In the genomic region with DNA sequence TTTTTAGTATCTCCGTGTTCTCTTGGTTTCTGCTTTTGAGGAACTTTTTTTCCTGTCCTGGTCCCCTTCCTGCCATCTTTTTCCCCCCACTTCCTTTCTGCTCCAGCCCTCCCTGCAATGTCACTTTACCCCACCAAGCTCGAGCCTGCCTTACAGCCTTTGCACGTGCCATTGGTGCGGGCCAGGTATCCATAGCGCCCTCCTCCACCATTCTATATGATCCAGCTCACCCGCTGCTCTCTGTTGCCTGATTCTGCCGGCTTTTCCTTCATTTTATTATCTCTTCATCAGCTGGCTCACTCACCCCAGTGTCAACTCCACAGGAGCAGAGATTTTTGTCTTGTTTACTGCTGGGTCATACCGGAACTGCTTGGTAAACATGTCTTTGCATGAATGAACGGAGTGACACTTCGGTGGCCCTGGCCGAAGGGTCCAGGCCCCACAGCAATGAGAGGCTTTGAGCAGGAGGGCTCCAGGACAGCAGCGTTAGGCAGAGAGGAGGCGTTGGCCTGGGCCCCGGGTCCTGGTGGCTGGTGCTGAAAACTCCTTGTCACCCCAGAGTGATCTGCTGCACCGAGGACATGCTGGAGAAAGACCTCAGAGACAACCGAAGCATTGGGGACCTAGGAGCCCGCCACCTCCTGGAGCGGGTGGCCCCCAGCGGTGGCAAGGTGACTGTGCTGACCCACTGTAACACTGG, we compare ENCODE assay signal across 1 cellular context.
TF ChIP-seq lines count a peak whose summit lies in the region.

No MANE protein-coding gene starts in this region.

TF ChIP-seq in K562, 482 proteins besides CTCF, POLR2A, EP300 and RAD21 (continued from another document):
- TF ChIP-seq POLR3A (IDR thresholded peaks at IDR 0.05; ENCODE audit: borderline replicate concordance, extremely low read depth, insufficient read depth, insufficient read length) (no peak), FOXK2 (conservative IDR thresholded peaks at IDR 0.05 in 1 of 2, IDR thresholded peaks at IDR 0.05 in 1 of 2; ENCODE audit: low read depth in 2 of 2) (peak; percentile 44 to 70; a peak in 3 of 4 replicates), ZNF140 (CRISPR knock-in tag; IDR thresholded peaks at IDR 0.05) (no peak), ATF1 (CRISPR knock-in tag; IDR thresholded peaks at IDR 0.05) (no peak), ATF1 (tag; IDR thresholded peaks at IDR 0.05) (no peak), YY1 (IDR thresholded peaks at IDR 0.05; ENCODE audit: borderline replicate concordance in 1 of 3, control insufficient read depth in 1 of 3, extremely low read depth in 1 of 3, insufficient read depth in 3 of 3, insufficient read length in 1 of 3, insufficient replicate concordance in 2 of 3, low read depth in 1 of 3, low read length in 2 of 3) (peak in 1 of 3 experiments; percentile 39), GATA2 (CRISPR knock-in tag; IDR thresholded peaks at IDR 0.05) (peak; percentile 69), NFE2 (IDR thresholded peaks at IDR 0.05; ENCODE audit: low read depth) (peak; percentile 66; the same call in 1 of the 2 replicates), RFX5 (IDR thresholded peaks at IDR 0.05; ENCODE audit: low read depth, low read length) (no peak), HLTF (IDR thresholded peaks at IDR 0.05) (0 out of 2 replicates have a peak, but pooled peaks have one; percentile 47), KDM1A (IDR thresholded peaks at IDR 0.05) (peak; percentile 67), ZNF707 (CRISPR knock-in tag; conservative IDR thresholded peaks at IDR 0.05) (no peak), ZBTB17 (CRISPR knock-in tag; IDR thresholded peaks at IDR 0.05) (no peak), ZNF282 (CRISPR knock-in tag; IDR thresholded peaks at IDR 0.05) (no peak), ELF1 (tag; IDR thresholded peaks at IDR 0.05) (peak; percentile 39; the same call in 1 of the 2 replicates), HOXB6 (CRISPR knock-in tag; IDR thresholded peaks at IDR 0.05; ENCODE audit: borderline replicate concordance) (no peak), BRCA1 (IDR thresholded peaks at IDR 0.05) (no peak), BRCA1 (CRISPR knock-in tag; IDR thresholded peaks at IDR 0.05) (no peak), BCOR (IDR thresholded peaks at IDR 0.05) (peak; percentile 6; the same call in 1 of the 2 replicates), FOXJ3 (CRISPR knock-in tag; IDR thresholded peaks at IDR 0.05) (no peak), SMC3 (conservative IDR thresholded peaks at IDR 0.05; ENCODE audit: insufficient read depth, low read depth, low read length) (no peak), MAFG (tag; conservative IDR thresholded peaks at IDR 0.05) (0 out of 2 replicates have a peak, but pooled peaks have one; percentile 7), HDAC1 (IDR thresholded peaks at IDR 0.05) (peak in 1 of 2 experiments; percentile 32; a peak in 1 of 4 replicates), FOXA3 (CRISPR knock-in tag; conservative IDR thresholded peaks at IDR 0.05 in 1 of 2, IDR thresholded peaks at IDR 0.05 in 1 of 2) (peak in 1 of 2 experiments; percentile 47; a peak in 1 of 4 replicates), RAD51 (IDR thresholded peaks at IDR 0.05; ENCODE audit: borderline replicate concordance, low read depth) (no peak), BACH1 (tag; IDR thresholded peaks at IDR 0.05) (no peak), POLR3G (IDR thresholded peaks at IDR 0.05; ENCODE audit: extremely low read depth, insufficient read length, insufficient replicate concordance) (no peak), ZKSCAN1 (IDR thresholded peaks at IDR 0.05; ENCODE audit: low read depth, low read length) (no peak), HCFC1 (IDR thresholded peaks at IDR 0.05; ENCODE audit: low read depth, low read length) (no peak), MTA2 (IDR thresholded peaks at IDR 0.05; ENCODE audit: low read depth) (no peak), U2AF1 (optimal IDR thresholded peaks at IDR 0.05; ENCODE audit: low read depth, low read length) (no peak), ZNF695 (CRISPR knock-in tag; IDR thresholded peaks at IDR 0.05) (no peak), ZNF76 (CRISPR knock-in tag; IDR thresholded peaks at IDR 0.05; ENCODE audit: borderline replicate concordance) (no peak), ZBED1 (IDR thresholded peaks at IDR 0.05) (no peak), ZNF165 (CRISPR knock-in tag; IDR thresholded peaks at IDR 0.05; ENCODE audit: borderline replicate concordance) (no peak), PHF21A (IDR thresholded peaks at IDR 0.05; ENCODE audit: borderline replicate concordance, low read depth) (0 out of 2 replicates have a peak, but pooled peaks have one; percentile 16), NRF1 (conservative IDR thresholded peaks at IDR 0.05 in 1 of 2, IDR thresholded peaks at IDR 0.05 in 1 of 2) (no peak), ZNF436 (CRISPR knock-in tag; IDR thresholded peaks at IDR 0.05) (no peak), ZNF668 (CRISPR knock-in tag; IDR thresholded peaks at IDR 0.05) (no peak), XRCC4 (IDR thresholded peaks at IDR 0.05; ENCODE audit: extremely low read depth, insufficient read depth, insufficient read length) (no peak)
- TF ChIP-seq, protein P1, sequence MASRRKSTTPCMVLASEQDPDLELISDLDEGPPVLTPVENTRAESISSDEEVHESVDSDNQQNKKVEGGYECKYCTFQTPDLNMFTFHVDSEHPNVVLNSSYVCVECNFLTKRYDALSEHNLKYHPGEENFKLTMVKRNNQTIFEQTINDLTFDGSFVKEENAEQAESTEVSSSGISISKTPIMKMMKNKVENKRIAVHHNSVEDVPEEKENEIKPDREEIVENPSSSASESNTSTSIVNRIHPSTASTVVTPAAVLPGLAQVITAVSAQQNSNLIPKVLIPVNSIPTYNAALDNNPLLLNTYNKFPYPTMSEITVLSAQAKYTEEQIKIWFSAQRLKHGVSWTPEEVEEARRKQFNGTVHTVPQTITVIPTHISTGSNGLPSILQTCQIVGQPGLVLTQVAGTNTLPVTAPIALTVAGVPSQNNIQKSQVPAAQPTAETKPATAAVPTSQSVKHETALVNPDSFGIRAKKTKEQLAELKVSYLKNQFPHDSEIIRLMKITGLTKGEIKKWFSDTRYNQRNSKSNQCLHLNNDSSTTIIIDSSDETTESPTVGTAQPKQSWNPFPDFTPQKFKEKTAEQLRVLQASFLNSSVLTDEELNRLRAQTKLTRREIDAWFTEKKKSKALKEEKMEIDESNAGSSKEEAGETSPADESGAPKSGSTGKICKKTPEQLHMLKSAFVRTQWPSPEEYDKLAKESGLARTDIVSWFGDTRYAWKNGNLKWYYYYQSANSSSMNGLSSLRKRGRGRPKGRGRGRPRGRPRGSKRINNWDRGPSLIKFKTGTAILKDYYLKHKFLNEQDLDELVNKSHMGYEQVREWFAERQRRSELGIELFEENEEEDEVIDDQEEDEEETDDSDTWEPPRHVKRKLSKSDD (conservative IDR thresholded peaks at IDR 0.05; ENCODE audit: low read length): no peak
- TF ChIP-seq, protein P2, sequence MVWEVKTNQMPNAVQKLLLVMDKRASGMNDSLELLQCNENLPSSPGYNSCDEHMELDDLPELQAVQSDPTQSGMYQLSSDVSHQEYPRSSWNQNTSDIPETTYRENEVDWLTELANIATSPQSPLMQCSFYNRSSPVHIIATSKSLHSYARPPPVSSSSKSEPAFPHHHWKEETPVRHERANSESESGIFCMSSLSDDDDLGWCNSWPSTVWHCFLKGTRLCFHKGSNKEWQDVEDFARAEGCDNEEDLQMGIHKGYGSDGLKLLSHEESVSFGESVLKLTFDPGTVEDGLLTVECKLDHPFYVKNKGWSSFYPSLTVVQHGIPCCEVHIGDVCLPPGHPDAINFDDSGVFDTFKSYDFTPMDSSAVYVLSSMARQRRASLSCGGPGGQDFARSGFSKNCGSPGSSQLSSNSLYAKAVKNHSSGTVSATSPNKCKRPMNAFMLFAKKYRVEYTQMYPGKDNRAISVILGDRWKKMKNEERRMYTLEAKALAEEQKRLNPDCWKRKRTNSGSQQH (CRISPR knock-in tag; IDR thresholded peaks at IDR 0.05): no peak
- TF ChIP-seq, protein P3, sequence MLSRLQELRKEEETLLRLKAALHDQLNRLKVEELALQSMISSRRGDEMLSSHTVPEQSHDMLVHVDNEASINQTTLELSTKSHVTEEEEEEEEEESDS (CRISPR knock-in tag; IDR thresholded peaks at IDR 0.05): no peak
- TF ChIP-seq, protein P4, sequence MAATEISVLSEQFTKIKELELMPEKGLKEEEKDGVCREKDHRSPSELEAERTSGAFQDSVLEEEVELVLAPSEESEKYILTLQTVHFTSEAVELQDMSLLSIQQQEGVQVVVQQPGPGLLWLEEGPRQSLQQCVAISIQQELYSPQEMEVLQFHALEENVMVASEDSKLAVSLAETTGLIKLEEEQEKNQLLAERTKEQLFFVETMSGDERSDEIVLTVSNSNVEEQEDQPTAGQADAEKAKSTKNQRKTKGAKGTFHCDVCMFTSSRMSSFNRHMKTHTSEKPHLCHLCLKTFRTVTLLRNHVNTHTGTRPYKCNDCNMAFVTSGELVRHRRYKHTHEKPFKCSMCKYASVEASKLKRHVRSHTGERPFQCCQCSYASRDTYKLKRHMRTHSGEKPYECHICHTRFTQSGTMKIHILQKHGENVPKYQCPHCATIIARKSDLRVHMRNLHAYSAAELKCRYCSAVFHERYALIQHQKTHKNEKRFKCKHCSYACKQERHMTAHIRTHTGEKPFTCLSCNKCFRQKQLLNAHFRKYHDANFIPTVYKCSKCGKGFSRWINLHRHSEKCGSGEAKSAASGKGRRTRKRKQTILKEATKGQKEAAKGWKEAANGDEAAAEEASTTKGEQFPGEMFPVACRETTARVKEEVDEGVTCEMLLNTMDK (IDR thresholded peaks at IDR 0.05; ENCODE audit: borderline replicate concordance, insufficient read depth, low read depth, low read length, poor library complexity, severe bottlenecking): no peak
- TF ChIP-seq, protein P5, sequence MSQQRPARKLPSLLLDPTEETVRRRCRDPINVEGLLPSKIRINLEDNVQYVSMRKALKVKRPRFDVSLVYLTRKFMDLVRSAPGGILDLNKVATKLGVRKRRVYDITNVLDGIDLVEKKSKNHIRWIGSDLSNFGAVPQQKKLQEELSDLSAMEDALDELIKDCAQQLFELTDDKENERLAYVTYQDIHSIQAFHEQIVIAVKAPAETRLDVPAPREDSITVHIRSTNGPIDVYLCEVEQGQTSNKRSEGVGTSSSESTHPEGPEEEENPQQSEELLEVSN (IDR thresholded peaks at IDR 0.05; ENCODE audit: borderline replicate concordance in 1 of 2, extremely low read depth in 1 of 2, insufficient read depth in 1 of 2, insufficient read length in 1 of 2, low read depth in 1 of 2, low read length in 1 of 2, poor library complexity in 1 of 2, severe bottlenecking in 1 of 2): peak in 1 of 2 experiments; percentile 34
- TF ChIP-seq, protein P6, sequence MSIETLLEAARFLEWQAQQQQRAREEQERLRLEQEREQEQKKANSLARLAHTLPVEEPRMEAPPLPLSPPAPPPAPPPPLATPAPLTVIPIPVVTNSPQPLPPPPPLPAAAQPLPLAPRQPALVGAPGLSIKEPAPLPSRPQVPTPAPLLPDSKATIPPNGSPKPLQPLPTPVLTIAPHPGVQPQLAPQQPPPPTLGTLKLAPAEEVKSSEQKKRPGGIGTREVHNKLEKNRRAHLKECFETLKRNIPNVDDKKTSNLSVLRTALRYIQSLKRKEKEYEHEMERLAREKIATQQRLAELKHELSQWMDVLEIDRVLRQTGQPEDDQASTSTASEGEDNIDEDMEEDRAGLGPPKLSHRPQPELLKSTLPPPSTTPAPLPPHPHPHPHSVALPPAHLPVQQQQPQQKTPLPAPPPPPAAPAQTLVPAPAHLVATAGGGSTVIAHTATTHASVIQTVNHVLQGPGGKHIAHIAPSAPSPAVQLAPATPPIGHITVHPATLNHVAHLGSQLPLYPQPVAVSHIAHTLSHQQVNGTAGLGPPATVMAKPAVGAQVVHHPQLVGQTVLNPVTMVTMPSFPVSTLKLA (conservative IDR thresholded peaks at IDR 0.05): peak in 1 of 2 experiments; percentile 58; a peak in 2 of 4 replicates
- TF ChIP-seq, protein P7, sequence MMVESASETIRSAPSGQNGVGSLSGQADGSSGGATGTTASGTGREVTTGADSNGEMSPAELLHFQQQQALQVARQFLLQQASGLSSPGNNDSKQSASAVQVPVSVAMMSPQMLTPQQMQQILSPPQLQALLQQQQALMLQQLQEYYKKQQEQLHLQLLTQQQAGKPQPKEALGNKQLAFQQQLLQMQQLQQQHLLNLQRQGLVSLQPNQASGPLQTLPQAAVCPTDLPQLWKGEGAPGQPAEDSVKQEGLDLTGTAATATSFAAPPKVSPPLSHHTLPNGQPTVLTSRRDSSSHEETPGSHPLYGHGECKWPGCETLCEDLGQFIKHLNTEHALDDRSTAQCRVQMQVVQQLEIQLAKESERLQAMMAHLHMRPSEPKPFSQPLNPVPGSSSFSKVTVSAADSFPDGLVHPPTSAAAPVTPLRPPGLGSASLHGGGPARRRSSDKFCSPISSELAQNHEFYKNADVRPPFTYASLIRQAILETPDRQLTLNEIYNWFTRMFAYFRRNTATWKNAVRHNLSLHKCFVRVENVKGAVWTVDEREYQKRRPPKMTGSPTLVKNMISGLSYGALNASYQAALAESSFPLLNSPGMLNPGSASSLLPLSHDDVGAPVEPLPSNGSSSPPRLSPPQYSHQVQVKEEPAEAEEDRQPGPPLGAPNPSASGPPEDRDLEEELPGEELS (CRISPR knock-in tag; IDR thresholded peaks at IDR 0.05; ENCODE audit: borderline replicate concordance): no peak
